In the genomic region with DNA sequence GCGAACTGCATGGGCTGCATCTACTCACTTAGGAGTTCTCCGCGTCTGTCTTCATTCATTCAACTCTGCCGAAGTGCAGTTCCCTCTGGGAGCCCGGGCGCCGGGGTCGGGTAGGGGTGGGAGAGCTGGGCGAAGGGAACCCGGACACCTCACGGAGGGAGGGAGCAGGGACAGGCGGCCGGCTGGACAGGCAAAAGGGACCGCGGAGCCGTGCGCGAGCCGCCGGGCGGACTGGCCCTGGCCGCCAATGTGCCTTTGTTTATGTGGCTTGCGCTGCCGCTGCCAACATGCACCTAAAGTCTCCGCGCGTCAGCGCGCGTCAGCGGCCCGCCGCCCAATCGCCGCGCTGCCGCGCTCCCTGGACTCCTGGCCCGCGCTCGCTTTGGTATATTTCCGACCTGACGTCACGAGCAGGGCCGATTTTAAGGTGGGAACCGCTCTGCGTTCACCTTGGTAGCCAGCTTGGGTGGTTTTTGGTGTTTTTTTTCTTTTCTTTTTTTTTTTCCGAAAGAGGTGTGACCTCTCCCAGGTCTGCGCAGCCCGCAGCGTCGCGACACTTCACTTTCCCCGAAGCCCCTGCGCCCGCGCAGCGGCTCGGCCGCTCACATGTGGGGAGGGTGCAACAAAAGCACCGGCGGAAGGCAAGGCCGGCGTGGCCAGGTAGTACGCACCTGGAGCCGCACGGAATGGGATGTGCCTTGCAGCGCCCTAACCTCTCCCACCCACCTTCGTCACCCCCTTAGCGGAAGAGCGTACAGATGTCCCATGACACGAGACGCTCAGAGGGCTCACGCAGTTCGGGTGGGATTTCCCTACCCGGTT, we compare ENCODE assay signal across 8 cellular contexts. TPM values are rescaled to one million over a fixed set of nuclear protein-coding genes. Genes with fewer than 3 reads are reported as not detected.
DNase-seq lines count a peak whose midpoint lies in the region; ATAC-seq and TF ChIP-seq lines count a peak whose summit lies in the region.

A gene (minus strand): TSS at position 270 of the 822 bp plus-strand sequence. CDS start 2,535 bp downstream, outside the sequence.

- H3K4me1 Mint-ChIP-seq in GM23338 (peaks cover 40% of the 10 kb centered on the region), neural crest cell (peaks cover 32% of the 10 kb centered on the region)

- DNase-seq in Daoy (ENCODE audit: low read depth) (peak; percentile 87), GM23338 (ENCODE audit: low spot score) (peak; percentile 89), LNCaP clone FGC (ENCODE audit: low read depth) (peak; percentile 47), SHP77 treated with DMSO at 0.1 percent for 48 hours (lab: John Stamatoyannopoulos, UW) (peak; percentile 28), activated gamma-delta T cell (lab: John Stamatoyannopoulos, UW) (peak; percentile 89), fibroblast of villous mesenchyme (ENCODE audit: low read depth) (peak; percentile 94), neural crest cell (ENCODE audit: low read depth, low spot score) (peak; percentile 59)

- no peaks in the 10 kb centered on the region for H3K9me2 ChIP-seq in GM23338 (ENCODE audit: insufficient read depth)

- peak within 1 kb of the TSS; percentile 98 for H3K27ac Mint-ChIP-seq in GM23338
- H3K27ac Mint-ChIP-seq in neural crest cell (ENCODE audit: unreplicated experiment) = peak within 1 kb of the TSS; percentile 90

- H3K36me3 Mint-ChIP-seq in GM23338 (ENCODE audit: low read depth) (peaks cover 8% of the 10 kb centered on the region; the same call in 1 of the 3 replicates), neural crest cell (ENCODE audit: low read depth) (peaks cover 9% of the 10 kb centered on the region)

- peak within 1 kb of the TSS; percentile 94 to 95 for H3K9ac ChIP-seq in stomach smooth muscle (ENCODE audit: low read length in 2 of 2)

- peaks cover 42% of the 10 kb centered on the region for H3K4me1 ChIP-seq in GM23338 (ENCODE audit: insufficient read depth)
- peaks cover 26% of the 10 kb centered on the region for H3K4me1 ChIP-seq in stomach smooth muscle (ENCODE audit: control insufficient read depth, insufficient read depth, low read length)

- peak within 1 kb of the TSS; percentile 98 for H3K4me2 ChIP-seq in GM23338

- peaks cover 10% of the 10 kb centered on the region; the same call in 1 of the 2 replicates for H4K20me1 ChIP-seq in GM23338 (replicated peaks; ENCODE audit: insufficient read depth)

- H3K27me3 ChIP-seq in GM23338 (ENCODE audit: insufficient read depth) (peaks cover 74% of the 10 kb centered on the region), stomach smooth muscle (ENCODE audit: control insufficient read depth in 1 of 2, insufficient read depth in 2 of 2, low read length in 2 of 2) (peaks cover 0 to 20% of the 10 kb centered on the region in 2 donors)

- no peaks in the 10 kb centered on the region for H3K9me3 ChIP-seq in stomach smooth muscle (ENCODE audit: control insufficient read depth in 2 of 2, low read length in 2 of 2)

- TF ChIP-seq CTCF in GM23338 (conservative IDR thresholded peaks at IDR 0.05; ENCODE audit: low read depth in 2 of 2) (no peak), LNCaP clone FGC (IDR thresholded peaks at IDR 0.05; ENCODE audit: control insufficient read depth, extremely low read depth, insufficient read depth) (no peak), fibroblast of villous mesenchyme (IDR thresholded peaks at IDR 0.05; ENCODE audit: insufficient read depth, low read depth, low read length) (no peak), neural crest cell (conservative IDR thresholded peaks at IDR 0.05) (no peak)

- no peaks in the 10 kb centered on the region for H3K79me2 ChIP-seq in GM23338 (replicated peaks; ENCODE audit: insufficient read depth)

- H3K4me3 Mint-ChIP-seq in GM23338 (peak within 1 kb of the TSS; percentile 93), neural crest cell (peak within 1 kb of the TSS; percentile 100)

- ATAC-seq in GM23338 = peak; percentile 63

- H3K9me3 Mint-ChIP-seq in GM23338 = no peaks in the 10 kb centered on the region; the same call in 2 of the 3 replicates
- no peaks in the 10 kb centered on the region for H3K9me3 Mint-ChIP-seq in neural crest cell

- no peak within 1 kb of the TSS for H3K27ac ChIP-seq in GM23338 (ENCODE audit: low read depth)
- H3K27ac ChIP-seq in stomach smooth muscle (ENCODE audit: low read length) = peak within 1 kb of the TSS; percentile 99

- H3K4me3 ChIP-seq in GM23338 (peak within 1 kb of the TSS; percentile 83), LNCaP clone FGC (ENCODE audit: low read depth, low read length) (peak within 1 kb of the TSS; percentile 63), fibroblast of villous mesenchyme (ENCODE audit: low read depth, low read length) (peak within 1 kb of the TSS; percentile 82), stomach smooth muscle (ENCODE audit: low read length in 2 of 2) (peak within 1 kb of the TSS; percentile 91)

- H3K27me3 Mint-ChIP-seq in GM23338 (ENCODE audit: insufficient read depth, low read depth, poor library complexity) (peaks cover 60% of the 10 kb centered on the region), neural crest cell (ENCODE audit: low read depth) (peaks cover 25% of the 10 kb centered on the region)

- H2AFZ ChIP-seq in GM23338 = peak within 1 kb of the TSS; percentile 97

- H3K36me3 ChIP-seq in GM23338 (ENCODE audit: insufficient read depth) (no peaks in the 10 kb centered on the region), stomach smooth muscle (ENCODE audit: control insufficient read depth in 2 of 2, insufficient read depth in 2 of 2, low read length in 2 of 2) (peaks cover 0 to 6% of the 10 kb centered on the region in 2 donors)

- peaks cover 5% of the 10 kb centered on the region; the same call in 1 of the 2 replicates for H3F3A ChIP-seq in GM23338 (replicated peaks; ENCODE audit: low read depth)

TF ChIP-seq in GM23338, 12 proteins besides CTCF, POLR2A, EP300 and RAD21 (continues in another document):
- TF ChIP-seq EZH2 (IDR thresholded peaks at IDR 0.05; ENCODE audit: low read depth, unreplicated experiment) = peak; percentile 10
- TF ChIP-seq, protein P1, sequence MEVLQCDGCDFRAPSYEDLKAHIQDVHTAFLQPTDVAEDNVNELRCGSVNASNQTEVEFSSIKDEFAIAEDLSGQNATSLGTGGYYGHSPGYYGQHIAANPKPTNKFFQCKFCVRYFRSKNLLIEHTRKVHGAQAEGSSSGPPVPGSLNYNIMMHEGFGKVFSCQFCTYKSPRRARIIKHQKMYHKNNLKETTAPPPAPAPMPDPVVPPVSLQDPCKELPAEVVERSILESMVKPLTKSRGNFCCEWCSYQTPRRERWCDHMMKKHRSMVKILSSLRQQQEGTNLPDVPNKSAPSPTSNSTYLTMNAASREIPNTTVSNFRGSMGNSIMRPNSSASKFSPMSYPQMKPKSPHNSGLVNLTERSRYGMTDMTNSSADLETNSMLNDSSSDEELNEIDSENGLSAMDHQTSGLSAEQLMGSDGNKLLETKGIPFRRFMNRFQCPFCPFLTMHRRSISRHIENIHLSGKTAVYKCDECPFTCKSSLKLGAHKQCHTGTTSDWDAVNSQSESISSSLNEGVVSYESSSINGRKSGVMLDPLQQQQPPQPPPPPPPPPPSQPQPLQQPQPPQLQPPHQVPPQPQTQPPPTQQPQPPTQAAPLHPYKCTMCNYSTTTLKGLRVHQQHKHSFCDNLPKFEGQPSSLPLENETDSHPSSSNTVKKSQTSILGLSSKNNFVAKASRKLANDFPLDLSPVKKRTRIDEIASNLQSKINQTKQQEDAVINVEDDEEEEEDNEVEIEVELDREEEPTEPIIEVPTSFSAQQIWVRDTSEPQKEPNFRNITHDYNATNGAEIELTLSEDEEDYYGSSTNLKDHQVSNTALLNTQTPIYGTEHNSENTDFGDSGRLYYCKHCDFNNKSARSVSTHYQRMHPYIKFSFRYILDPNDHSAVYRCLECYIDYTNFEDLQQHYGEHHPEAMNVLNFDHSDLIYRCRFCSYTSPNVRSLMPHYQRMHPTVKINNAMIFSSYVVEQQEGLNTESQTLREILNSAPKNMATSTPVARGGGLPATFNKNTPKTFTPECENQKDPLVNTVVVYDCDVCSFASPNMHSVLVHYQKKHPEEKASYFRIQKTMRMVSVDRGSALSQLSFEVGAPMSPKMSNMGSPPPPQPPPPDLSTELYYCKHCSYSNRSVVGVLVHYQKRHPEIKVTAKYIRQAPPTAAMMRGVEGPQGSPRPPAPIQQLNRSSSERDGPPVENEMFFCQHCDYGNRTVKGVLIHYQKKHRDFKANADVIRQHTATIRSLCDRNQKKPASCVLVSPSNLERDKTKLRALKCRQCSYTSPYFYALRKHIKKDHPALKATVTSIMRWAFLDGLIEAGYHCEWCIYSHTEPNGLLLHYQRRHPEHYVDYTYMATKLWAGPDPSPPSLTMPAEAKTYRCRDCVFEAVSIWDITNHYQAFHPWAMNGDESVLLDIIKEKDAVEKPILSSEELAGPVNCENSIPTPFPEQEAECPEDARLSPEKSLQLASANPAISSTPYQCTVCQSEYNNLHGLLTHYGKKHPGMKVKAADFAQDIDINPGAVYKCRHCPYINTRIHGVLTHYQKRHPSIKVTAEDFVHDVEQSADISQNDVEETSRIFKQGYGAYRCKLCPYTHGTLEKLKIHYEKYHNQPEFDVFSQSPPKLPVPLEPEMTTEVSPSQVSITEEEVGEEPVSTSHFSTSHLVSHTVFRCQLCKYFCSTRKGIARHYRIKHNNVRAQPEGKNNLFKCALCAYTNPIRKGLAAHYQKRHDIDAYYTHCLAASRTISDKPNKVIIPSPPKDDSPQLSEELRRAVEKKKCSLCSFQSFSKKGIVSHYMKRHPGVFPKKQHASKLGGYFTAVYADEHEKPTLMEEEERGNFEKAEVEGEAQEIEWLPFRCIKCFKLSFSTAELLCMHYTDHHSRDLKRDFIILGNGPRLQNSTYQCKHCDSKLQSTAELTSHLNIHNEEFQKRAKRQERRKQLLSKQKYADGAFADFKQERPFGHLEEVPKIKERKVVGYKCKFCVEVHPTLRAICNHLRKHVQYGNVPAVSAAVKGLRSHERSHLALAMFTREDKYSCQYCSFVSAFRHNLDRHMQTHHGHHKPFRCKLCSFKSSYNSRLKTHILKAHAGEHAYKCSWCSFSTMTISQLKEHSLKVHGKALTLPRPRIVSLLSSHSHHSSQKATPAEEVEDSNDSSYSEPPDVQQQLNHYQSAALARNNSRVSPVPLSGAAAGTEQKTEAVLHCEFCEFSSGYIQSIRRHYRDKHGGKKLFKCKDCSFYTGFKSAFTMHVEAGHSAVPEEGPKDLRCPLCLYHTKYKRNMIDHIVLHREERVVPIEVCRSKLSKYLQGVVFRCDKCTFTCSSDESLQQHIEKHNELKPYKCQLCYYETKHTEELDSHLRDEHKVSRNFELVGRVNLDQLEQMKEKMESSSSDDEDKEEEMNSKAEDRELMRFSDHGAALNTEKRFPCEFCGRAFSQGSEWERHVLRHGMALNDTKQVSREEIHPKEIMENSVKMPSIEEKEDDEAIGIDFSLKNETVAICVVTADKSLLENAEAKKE (CRISPR knock-in tag; IDR thresholded peaks at IDR 0.05) = no peak
- no peak for TF ChIP-seq EZH2phosphoT487 (IDR thresholded peaks at IDR 0.05; ENCODE audit: unreplicated experiment)
- no peak for TF ChIP-seq ZNF114 (CRISPR knock-in tag; IDR thresholded peaks at IDR 0.05)
- no peak for TF ChIP-seq JUNB (IDR thresholded peaks at IDR 0.05; ENCODE audit: unreplicated experiment)

RNA-seq across cellular contexts. Expression of the gene that starts here (rescaled TPM):
- total RNA-seq in Daoy (2014; rRNA removed; shearing (Covaris generic)) = 0.06 TPM in 1 of 2 replicates, not detected in the other
- 0.49 and 0.85 TPM in 2 replicates for total RNA-seq in GM23338 (2014; rRNA removed; shearing (Covaris generic))
- polyA plus RNA-seq in GM23338 (2016; fragmentation: Nextera tagmentation; extraction: Ambion mirVana) = 0.56 and 0.71 TPM in 2 replicates
- 0.32 TPM in 1 of 2 replicates, not detected in the other for total RNA-seq in fibroblast of villous mesenchyme
- total RNA-seq in neural crest cell = 7.8 and 7.9 TPM in 2 replicates

Comparison
In these comparisons a context has a peak if more than half of its experiments do, and no peak if none do; other contexts are left out.
1. Peak in DNase-seq in Daoy; RNA of the gene not detected or under 1 TPM.
2. Peak in DNase-seq, ATAC-seq, H3K4me3 ChIP-seq and H3K4me2 ChIP-seq in GM23338; RNA of the gene not detected or under 1 TPM.
3. Peak in DNase-seq and H3K4me3 ChIP-seq in fibroblast of villous mesenchyme; RNA of the gene not detected or under 1 TPM.
4. DNase-seq: peak in every context shown above with its lines; median percentile 94 in fibroblast of villous mesenchyme; 89 in GM23338; 89 in activated gamma-delta T cell; 87 in Daoy; 59 in neural crest cell; 47 in LNCaP clone FGC; 28 in SHP77 treated with DMSO at 0.1 percent for 48 hours.